ENCODE assay signal across 1 cellular context in genomic region chr16:10183606-10183959, GRCh38.
TF ChIP-seq lines count a peak whose summit lies in the region.

No MANE protein-coding gene starts in this region.

TF ChIP-seq in H1, 55 proteins besides CTCF, POLR2A, EP300 and RAD21:
- TF ChIP-seq RFX5 (IDR thresholded peaks at IDR 0.05; ENCODE audit: borderline replicate concordance, low read depth, low read length) (no peak), POLR2AphosphoS5 (IDR thresholded peaks at IDR 0.05; ENCODE audit: low read depth, low read length) (no peak), ZNF274 (IDR thresholded peaks at IDR 0.05; ENCODE audit: borderline replicate concordance, extremely low read depth, low read length) (no peak), RBBP5 (IDR thresholded peaks at IDR 0.05; ENCODE audit: borderline replicate concordance, low read depth, low read length) (no peak), BACH1 (IDR thresholded peaks at IDR 0.05; ENCODE audit: low read length) (no peak)
